Comparison of ENCODE assay signal across 34 cellular contexts in the genomic region with DNA sequence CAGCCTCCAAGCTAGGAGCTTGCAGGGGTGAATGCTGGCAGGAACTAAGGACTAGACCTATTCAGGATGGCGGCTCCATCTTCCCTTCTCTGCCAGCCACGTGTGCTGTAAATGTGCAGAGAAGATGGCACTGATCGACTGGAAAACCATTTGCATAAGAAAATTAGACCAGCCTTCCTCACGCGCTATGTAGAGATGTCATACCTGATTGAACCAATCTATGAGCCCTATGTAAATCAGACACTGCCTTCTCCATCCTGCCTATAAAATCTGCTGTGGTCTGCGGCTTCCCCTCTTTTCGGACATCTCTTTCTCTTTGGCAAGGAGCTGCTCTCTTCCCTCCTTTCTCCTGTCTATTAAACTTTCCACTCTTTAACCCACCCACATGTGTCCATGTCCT.
"Had no signal": no experiment of that assay in that cellular context is flagged by ENCODE, and none has a peak within 500 bp of the region (broad histone marks: within the 10 kb centered on the region; RNA-seq: fewer than 3 reads in every experiment).

No MANE protein-coding gene starts in this region.

- H3K9me3 ChIP-seq: adrenal gland, breast epithelium, SJSA1 had no signal

- H3K27me3 Mint-ChIP-seq: activated CD4-positive, alpha-beta memory T cell treated with anti-CD3 and anti-CD28 coated beads, Interleukin-2, amount 10 ng/mL, durations not matched to agents 7 days and 5 days; activated CD8-positive, alpha-beta memory T cell treated with anti-CD3 and anti-CD28 coated beads, Interleukin-2, amount 10 ng/mL, durations not matched to agents 7 days and 5 days; activated naive CD8-positive, alpha-beta T cell treated with anti-CD3 and anti-CD28 coated beads for 36 hours had no signal

- H3K27ac Mint-ChIP-seq: activated CD4-positive, alpha-beta memory T cell treated with anti-CD3 and anti-CD28 coated beads, Interleukin-2, amount 10 ng/mL, durations not matched to agents 7 days and 5 days; activated CD8-positive, alpha-beta memory T cell treated with anti-CD3 and anti-CD28 coated beads, Interleukin-2, amount 10 ng/mL, durations not matched to agents 7 days and 5 days; activated naive CD8-positive, alpha-beta T cell treated with anti-CD3 and anti-CD28 coated beads for 36 hours had no signal

- H3K36me3 Mint-ChIP-seq: activated CD8-positive, alpha-beta memory T cell treated with anti-CD3 and anti-CD28 coated beads, Interleukin-2, amount 10 ng/mL, durations not matched to agents 7 days and 5 days; activated naive CD8-positive, alpha-beta T cell treated with anti-CD3 and anti-CD28 coated beads for 36 hours had no signal

- H3K27ac ChIP-seq: adrenal gland, body of pancreas, breast epithelium, KMS-11, SJSA1, WERI-Rb-1 had no signal

- H3K4me1 Mint-ChIP-seq: activated CD4-positive, alpha-beta memory T cell treated with anti-CD3 and anti-CD28 coated beads, Interleukin-2, amount 10 ng/mL, durations not matched to agents 7 days and 5 days; activated CD8-positive, alpha-beta memory T cell treated with anti-CD3 and anti-CD28 coated beads, Interleukin-2, amount 10 ng/mL, durations not matched to agents 7 days and 5 days; activated naive CD8-positive, alpha-beta T cell treated with anti-CD3 and anti-CD28 coated beads for 36 hours had no signal

- H3K9ac ChIP-seq: KMS-11 had no signal

- ATAC-seq: activated CD8-positive, alpha-beta memory T cell treated with anti-CD3 and anti-CD28 coated beads, Interleukin-2, amount 10 ng/mL, durations not matched to agents 7 days and 5 days; body of pancreas; PC-3 had no signal

- H3K27me3 ChIP-seq: adrenal gland, body of pancreas, breast epithelium, SJSA1 had no signal

- H3K4me3 ChIP-seq: adrenal gland, body of pancreas, breast epithelium, SJSA1 had no signal

- H3K36me3 ChIP-seq: adrenal gland, breast epithelium, SJSA1, WERI-Rb-1 had no signal

- DNase-seq: activated CD4-positive, alpha-beta memory T cell treated with anti-CD3 and anti-CD28 coated beads, Interleukin-2, amount 10 ng/mL, durations not matched to agents 7 days and 5 days; activated CD4-positive, alpha-beta T cell treated with anti-CD3 and anti-CD28 coated beads for 1 hour; activated CD4-positive, alpha-beta T cell treated with anti-CD3 and anti-CD28 coated beads for 48 hours; activated CD4-positive, CD25-positive, alpha-beta regulatory T cell; activated CD8-positive, alpha-beta memory T cell treated with anti-CD3 and anti-CD28 coated beads for 24 hours; activated CD8-positive, alpha-beta memory T cell treated with anti-CD3 and anti-CD28 coated beads, Interleukin-2, amount 10 ng/mL, durations not matched to agents 7 days and 5 days; activated CD8-positive, alpha-beta memory T cell treated with anti-CD3 and anti-CD28 coated beads, Interleukin-2, amount 50 U/mL, for 48 hours; activated effector memory CD4-positive, alpha-beta T cell treated with anti-CD3 and anti-CD28 coated beads, Interleukin-2, amount 50 U/mL, for 16 hours; activated naive CD4-positive, alpha-beta T cell; activated naive CD4-positive, alpha-beta T cell treated with anti-CD3 and anti-CD28 coated beads, Interleukin-2, amount 50 U/mL, for 16 hours; activated naive CD8-positive, alpha-beta T cell treated with anti-CD3 and anti-CD28 coated beads for 36 hours; activated T-cell treated with anti-CD3 and anti-CD28 coated beads, Interleukin-2, amount 50 U/mL, for 48 hours; adrenal gland; body of pancreas; NCI-H1092 treated with DMSO at 0.1 percent for 48 hours; NCI-H1417; NCI-H146; NCI-H187; NCI-H2029 treated with DMSO at 0.1 percent for 48 hours; NCI-H2107; NCI-H2171; NCI-H510A; NCI-H69; NK-92 treated with Interleukin-12 subunit alpha and Interleukin-12 subunit beta, amount 100 ng/mL, for 24 hours; PC-3; Right ventricle myocardium superior; SW 1271; T-helper 1 cell; T-helper 2 cell; T-helper 9 cell; WERI-Rb-1 had no signal

- H3K4me2 ChIP-seq: KMS-11 had no signal

- H3K4me1 ChIP-seq: body of pancreas, breast epithelium had no signal

- H3K4me3 Mint-ChIP-seq: activated CD4-positive, alpha-beta memory T cell treated with anti-CD3 and anti-CD28 coated beads, Interleukin-2, amount 10 ng/mL, durations not matched to agents 7 days and 5 days; activated CD8-positive, alpha-beta memory T cell treated with anti-CD3 and anti-CD28 coated beads, Interleukin-2, amount 10 ng/mL, durations not matched to agents 7 days and 5 days; activated naive CD8-positive, alpha-beta T cell treated with anti-CD3 and anti-CD28 coated beads for 36 hours had no signal
